39 cellular contexts compared by ENCODE assay signal in genomic region chr1:219380463-219380862, GRCh38.
"Had no signal": no experiment of that assay in that cellular context is flagged by ENCODE, and none has a peak within 500 bp of the region (broad histone marks: within the 10 kb centered on the region; RNA-seq: fewer than 3 reads in every experiment).

No MANE protein-coding gene starts in this region.

- H3K27me3 Mint-ChIP-seq: activated B cell treated with CpG ODN at 0.5 μM for 24 hours; activated CD4-positive, alpha-beta memory T cell treated with anti-CD3 and anti-CD28 coated beads for 36 hours; activated CD4-positive, alpha-beta T cell treated with anti-CD3 and anti-CD28 coated beads, Interleukin-2, amount 10 ng/mL, durations not matched to agents 24 days and 14 days; activated CD8-positive, alpha-beta T cell treated with anti-CD3 and anti-CD28 coated beads for 36 hours; activated naive CD4-positive, alpha-beta T cell treated with anti-CD3 and anti-CD28 coated beads, Interleukin-2, amount 50 U/mL, for 24 hours; activated naive CD8-positive, alpha-beta T cell; activated naive CD8-positive, alpha-beta T cell treated with anti-CD3 and anti-CD28 coated beads, Interleukin-2, amount 10 ng/mL, durations not matched to agents 7 days and 5 days; activated naive CD8-positive, alpha-beta T cell treated with anti-CD3 and anti-CD28 coated beads, Interleukin-2, amount 50 U/mL, for 24 hours; activated T-helper 17 cell treated with anti-CD3 and anti-CD28 coated beads, Interleukin-2, amount 50 U/mL, for 72 hours; brain; central memory CD8-positive, alpha-beta T cell had no signal

- FAIRE-seq: bronchial epithelial cell, TTC549 had no signal

- H3K4me3 Mint-ChIP-seq: activated B cell treated with CpG ODN at 0.5 μM for 24 hours; activated CD4-positive, alpha-beta memory T cell treated with anti-CD3 and anti-CD28 coated beads for 36 hours; activated CD4-positive, alpha-beta T cell treated with anti-CD3 and anti-CD28 coated beads, Interleukin-2, amount 10 ng/mL, durations not matched to agents 24 days and 14 days; activated CD8-positive, alpha-beta T cell treated with anti-CD3 and anti-CD28 coated beads for 36 hours; activated naive CD4-positive, alpha-beta T cell treated with anti-CD3 and anti-CD28 coated beads for 36 hours; activated naive CD4-positive, alpha-beta T cell treated with anti-CD3 and anti-CD28 coated beads, Interleukin-2, amount 50 U/mL, for 24 hours; activated naive CD8-positive, alpha-beta T cell; activated naive CD8-positive, alpha-beta T cell treated with anti-CD3 and anti-CD28 coated beads, Interleukin-2, amount 10 ng/mL, durations not matched to agents 7 days and 5 days; activated naive CD8-positive, alpha-beta T cell treated with anti-CD3 and anti-CD28 coated beads, Interleukin-2, amount 50 U/mL, for 24 hours; activated T-cell treated with anti-CD3 and anti-CD28 coated beads, Interleukin-2, amount 50 U/mL, for 4 hours; activated T-cell treated with anti-CD3 and anti-CD28 coated beads, Interleukin-2, amount 50 U/mL, for 72 hours; activated T-helper 1 cell treated with anti-CD3 and anti-CD28 coated beads, Interleukin-12 subunit alpha, Interleukin-12 subunit beta, Interleukin-2, Interleukin-4 antibody, amounts not matched to agents 30 ng/mL and 10 ng/mL and 1 ng/mL, durations not matched to agents 14 hours and 24 hours and 36 hours; activated T-helper 17 cell treated with anti-CD3 and anti-CD28 coated beads, Interleukin-2, amount 50 U/mL, for 72 hours; brain; central memory CD8-positive, alpha-beta T cell; T-helper 1 cell treated with Interleukin-12 subunit alpha and Interleukin-12 subunit beta and Interleukin-4 antibody, amounts not matched to agents 30 μg/mL and 1 μg/mL, for 36 hours; T-helper 2 cell treated with Interferon-gamma antibody and Interleukin-4, amounts not matched to agents 5 μg/mL and 100 μg/mL, for 36 hours had no signal

- DNase-seq: activated B cell treated with CpG ODN at 0.5 μM for 24 hours; activated CD4-positive, alpha-beta memory T cell treated with anti-CD3 and anti-CD28 coated beads for 36 hours; activated CD4-positive, alpha-beta T cell treated with anti-CD3 and anti-CD28 coated beads for 4 hours; activated CD4-positive, alpha-beta T cell treated with anti-CD3 and anti-CD28 coated beads, Interleukin-2, amount 10 ng/mL, durations not matched to agents 24 days and 14 days; activated CD4-positive, alpha-beta T cell treated with anti-CD3 and anti-CD28 coated beads, Interleukin-2, amount 50 U/mL, for 1 hour; activated CD4-positive, alpha-beta T cell treated with anti-CD3 and anti-CD28 coated beads, Interleukin-2, amount 50 U/mL, for 4 hours; activated CD4-positive, CD25-positive, alpha-beta regulatory T cell treated with anti-CD3 and anti-CD28 coated beads, Interleukin-2, amount 50 U/mL, for 72 hours; activated CD8-positive, alpha-beta memory T cell treated with anti-CD3 and anti-CD28 coated beads, Interleukin-2, amount 50 U/mL, for 4 hours; activated CD8-positive, alpha-beta T cell treated with anti-CD3 and anti-CD28 coated beads for 36 hours; activated effector memory CD4-positive, alpha-beta T cell treated with anti-CD3 and anti-CD28 coated beads, Interleukin-2, amount 50 U/mL, for 16 hours; activated gamma-delta T cell treated with Interleukin-2 at 50 U/mL for 16 hours; activated naive CD4-positive, alpha-beta T cell; activated naive CD4-positive, alpha-beta T cell treated with anti-CD3 and anti-CD28 coated beads for 36 hours; activated naive CD8-positive, alpha-beta T cell treated with anti-CD3 and anti-CD28 coated beads, Interleukin-2, amount 10 ng/mL, durations not matched to agents 7 days and 5 days; activated naive CD8-positive, alpha-beta T cell treated with anti-CD3 and anti-CD28 coated beads, Interleukin-2, amount 50 U/mL, for 24 hours; activated T-cell treated with anti-CD3 and anti-CD28 coated beads for 4 hours; activated T-cell treated with anti-CD3 and anti-CD28 coated beads, Interleukin-2, amount 50 U/mL, for 1 hour; activated T-cell treated with anti-CD3 and anti-CD28 coated beads, Interleukin-2, amount 50 U/mL, for 4 hours; activated T-cell treated with anti-CD3 and anti-CD28 coated beads, Interleukin-2, amount 50 U/mL, for 72 hours; amygdala; anterior cingulate cortex; caudate nucleus; cerebellar nuclear complex; T-helper 1 cell; T-helper 2 cell; T-helper 9 cell had no signal

- H3K4me3 ChIP-seq: ascending aorta, cardiac muscle cell had no signal

- H3K36me3 Mint-ChIP-seq: activated CD4-positive, alpha-beta memory T cell treated with anti-CD3 and anti-CD28 coated beads for 36 hours; activated naive CD4-positive, alpha-beta T cell treated with anti-CD3 and anti-CD28 coated beads, Interleukin-2, amount 50 U/mL, for 24 hours; activated naive CD8-positive, alpha-beta T cell; activated naive CD8-positive, alpha-beta T cell treated with anti-CD3 and anti-CD28 coated beads, Interleukin-2, amount 10 ng/mL, durations not matched to agents 7 days and 5 days had no signal

- H3K36me3 ChIP-seq: ascending aorta, cardiac muscle cell had no signal

- ATAC-seq: activated CD8-positive, alpha-beta T cell treated with anti-CD3 and anti-CD28 coated beads for 36 hours; activated naive CD8-positive, alpha-beta T cell treated with anti-CD3 and anti-CD28 coated beads, Interleukin-2, amount 50 U/mL, for 24 hours; activated T-cell treated with anti-CD3 and anti-CD28 coated beads, Interleukin-2, amount 50 U/mL, for 4 hours; activated T-cell treated with anti-CD3 and anti-CD28 coated beads, Interleukin-2, amount 50 U/mL, for 72 hours; activated T-helper 17 cell treated with anti-CD3 and anti-CD28 coated beads, Interleukin-2, amount 50 U/mL, for 72 hours had no signal

- H3K27ac Mint-ChIP-seq: activated B cell treated with CpG ODN at 0.5 μM for 24 hours; activated CD4-positive, alpha-beta memory T cell treated with anti-CD3 and anti-CD28 coated beads for 36 hours; activated CD4-positive, alpha-beta T cell treated with anti-CD3 and anti-CD28 coated beads, Interleukin-2, amount 10 ng/mL, durations not matched to agents 24 days and 14 days; activated CD8-positive, alpha-beta T cell treated with anti-CD3 and anti-CD28 coated beads for 36 hours; activated naive CD4-positive, alpha-beta T cell treated with anti-CD3 and anti-CD28 coated beads for 36 hours; activated naive CD4-positive, alpha-beta T cell treated with anti-CD3 and anti-CD28 coated beads, Interleukin-2, amount 50 U/mL, for 24 hours; activated naive CD8-positive, alpha-beta T cell; activated naive CD8-positive, alpha-beta T cell treated with anti-CD3 and anti-CD28 coated beads, Interleukin-2, amount 10 ng/mL, durations not matched to agents 7 days and 5 days; activated naive CD8-positive, alpha-beta T cell treated with anti-CD3 and anti-CD28 coated beads, Interleukin-2, amount 50 U/mL, for 24 hours; activated T-cell treated with anti-CD3 and anti-CD28 coated beads, Interleukin-2, amount 50 U/mL, for 72 hours; activated T-helper 1 cell treated with anti-CD3 and anti-CD28 coated beads, Interleukin-12 subunit alpha, Interleukin-12 subunit beta, Interleukin-2, Interleukin-4 antibody, amounts not matched to agents 30 ng/mL and 10 ng/mL and 1 ng/mL, durations not matched to agents 14 hours and 24 hours and 36 hours; activated T-helper 17 cell treated with anti-CD3 and anti-CD28 coated beads, Interleukin-2, amount 50 U/mL, for 72 hours; T-helper 1 cell treated with Interleukin-12 subunit alpha and Interleukin-12 subunit beta and Interleukin-4 antibody, amounts not matched to agents 30 μg/mL and 1 μg/mL, for 36 hours; T-helper 2 cell treated with Interferon-gamma antibody and Interleukin-4, amounts not matched to agents 5 μg/mL and 100 μg/mL, for 36 hours had no signal

- H3K9me3 ChIP-seq: ascending aorta had no signal

- H3K4me1 Mint-ChIP-seq: activated B cell treated with CpG ODN at 0.5 μM for 24 hours; activated CD4-positive, alpha-beta T cell treated with anti-CD3 and anti-CD28 coated beads, Interleukin-2, amount 10 ng/mL, durations not matched to agents 24 days and 14 days; activated naive CD4-positive, alpha-beta T cell treated with anti-CD3 and anti-CD28 coated beads, Interleukin-2, amount 50 U/mL, for 24 hours; activated naive CD8-positive, alpha-beta T cell treated with anti-CD3 and anti-CD28 coated beads, Interleukin-2, amount 10 ng/mL, durations not matched to agents 7 days and 5 days; activated naive CD8-positive, alpha-beta T cell treated with anti-CD3 and anti-CD28 coated beads, Interleukin-2, amount 50 U/mL, for 24 hours; activated T-helper 17 cell treated with anti-CD3 and anti-CD28 coated beads, Interleukin-2, amount 50 U/mL, for 72 hours; central memory CD8-positive, alpha-beta T cell had no signal

- H3K27ac ChIP-seq: ascending aorta, cardiac muscle cell, VCaP had no signal

- H3K9me3 Mint-ChIP-seq: activated B cell treated with CpG ODN at 0.5 μM for 24 hours; activated CD4-positive, alpha-beta memory T cell treated with anti-CD3 and anti-CD28 coated beads for 36 hours; activated CD4-positive, alpha-beta T cell treated with anti-CD3 and anti-CD28 coated beads, Interleukin-2, amount 10 ng/mL, durations not matched to agents 24 days and 14 days; activated CD8-positive, alpha-beta T cell treated with anti-CD3 and anti-CD28 coated beads for 36 hours; activated naive CD4-positive, alpha-beta T cell treated with anti-CD3 and anti-CD28 coated beads for 36 hours; activated naive CD4-positive, alpha-beta T cell treated with anti-CD3 and anti-CD28 coated beads, Interleukin-2, amount 50 U/mL, for 24 hours; activated naive CD8-positive, alpha-beta T cell treated with anti-CD3 and anti-CD28 coated beads, Interleukin-2, amount 10 ng/mL, durations not matched to agents 7 days and 5 days; activated T-cell treated with anti-CD3 and anti-CD28 coated beads, Interleukin-2, amount 50 U/mL, for 4 hours; activated T-helper 1 cell treated with anti-CD3 and anti-CD28 coated beads, Interleukin-12 subunit alpha, Interleukin-12 subunit beta, Interleukin-2, Interleukin-4 antibody, amounts not matched to agents 30 ng/mL and 10 ng/mL and 1 ng/mL, durations not matched to agents 14 hours and 24 hours and 36 hours; activated T-helper 17 cell treated with anti-CD3 and anti-CD28 coated beads, Interleukin-2, amount 50 U/mL, for 72 hours; central memory CD8-positive, alpha-beta T cell; T-helper 1 cell treated with Interleukin-12 subunit alpha and Interleukin-12 subunit beta and Interleukin-4 antibody, amounts not matched to agents 30 μg/mL and 1 μg/mL, for 36 hours; T-helper 2 cell treated with Interferon-gamma antibody and Interleukin-4, amounts not matched to agents 5 μg/mL and 100 μg/mL, for 36 hours had no signal

- H3K27me3 ChIP-seq: ascending aorta, cardiac muscle cell had no signal

- H3K4me1 ChIP-seq: ascending aorta had no signal
